19 cellular contexts compared by ENCODE assay signal in the genomic region with DNA sequence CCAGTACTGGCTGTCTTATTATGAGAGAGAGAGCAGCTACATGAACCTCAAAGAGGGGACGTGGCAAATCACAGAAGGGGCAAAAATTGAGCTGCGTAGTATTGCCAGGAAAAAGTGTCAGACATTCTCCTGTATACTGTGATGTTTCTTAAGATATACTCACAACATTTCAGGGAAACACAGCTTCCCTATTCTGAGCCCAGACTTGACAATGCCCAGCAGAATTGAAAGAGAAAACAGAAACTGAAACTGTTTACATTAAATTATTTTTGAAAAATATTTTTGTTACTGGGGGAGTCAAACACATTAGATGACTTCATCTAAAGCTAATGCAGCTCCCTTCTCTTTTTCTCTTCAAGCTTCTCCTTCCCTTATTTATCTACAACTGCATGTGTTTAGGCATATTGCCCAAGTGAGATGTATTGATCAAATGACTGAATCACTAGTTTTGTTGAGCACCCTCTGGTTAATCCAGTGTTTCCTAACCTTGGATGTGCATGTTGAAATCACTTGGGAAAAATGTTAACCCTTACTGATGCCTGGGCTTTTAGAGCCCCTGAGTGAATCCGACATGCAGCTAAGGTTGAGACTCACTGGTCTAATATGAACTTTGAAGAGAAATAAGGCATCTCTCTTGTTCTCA. TPM values are rescaled to one million over a fixed set of nuclear protein-coding genes. Genes with fewer than 3 reads are reported as not detected.
DNase-seq lines count a peak whose midpoint lies in the region; ATAC-seq and TF ChIP-seq lines count a peak whose summit lies in the region.
"Had no signal": no experiment of that assay in that cellular context is flagged by ENCODE, and none has a peak within 500 bp of the region (broad histone marks: within the 10 kb centered on the region; RNA-seq: fewer than 3 reads in every experiment).

No MANE protein-coding gene starts in this region.

- TF ChIP-seq CTCF in fibroblast of villous mesenchyme (IDR thresholded peaks at IDR 0.05; ENCODE audit: insufficient read depth, low read depth, low read length) (no peak), brain microvascular endothelial cell (IDR thresholded peaks at IDR 0.05; ENCODE audit: low read depth, low read length, missing control alignments) (no peak)

- in situ Hi-C loops in brain microvascular endothelial cell (cut with HindIII; ENCODE audit: low pct_ligation_motif_present, low sequenced_read_pairs): no loop called here

- no peak overlapping the region for H3K27ac Mint-ChIP-seq in naive thymus-derived CD4-positive, alpha-beta T cell
- H3K27ac Mint-ChIP-seq: CD14-positive monocyte, HFFc6 had no signal

- no peaks in the 10 kb centered on the region for H3K9me3 ChIP-seq in naive thymus-derived CD4-positive, alpha-beta T cell (ENCODE audit: control insufficient read depth in 2 of 3, low read length in 3 of 3)
- H3K9me3 ChIP-seq: neutrophil, SJCRH30, stomach had no signal

- H3K36me3 ChIP-seq in brain microvascular endothelial cell (replicated peaks): no peaks in the 10 kb centered on the region
- H3K36me3 ChIP-seq in naive thymus-derived CD4-positive, alpha-beta T cell (ENCODE audit: control insufficient read depth in 2 of 3, insufficient read depth in 3 of 3, low read length in 3 of 3): no peaks in the 10 kb centered on the region
- H3K36me3 ChIP-seq: neutrophil, SJCRH30, stomach had no signal

- POLR2A ChIA-PET in naive thymus-derived CD4-positive, alpha-beta T cell (lab: Charles Lee): no interaction called here

- DNase-seq in fibroblast of villous mesenchyme (ENCODE audit: low read depth) (peak; percentile 3), NCI-H1105 treated with DMSO at 0.1 percent for 48 hours (lab: John Stamatoyannopoulos, UW) (no peak), brain microvascular endothelial cell (no peak), LoVo (ENCODE audit: low spot score) (no peak)
- no peak for DNase-seq in naive thymus-derived CD4-positive, alpha-beta T cell
- DNase-seq: activated CD4-positive, alpha-beta T cell treated with anti-CD3 and anti-CD28 coated beads for 48 hours; activated naive CD4-positive, alpha-beta T cell; foreskin melanocyte; HFFc6; KG1; left cardiac atrium; NCI-H446 treated with DMSO at 0.1 percent for 48 hours; SJCRH30; stomach had no signal

- no peak overlapping the region for H3K4me3 Mint-ChIP-seq in naive thymus-derived CD4-positive, alpha-beta T cell
- H3K4me3 Mint-ChIP-seq: CD14-positive monocyte, HFFc6 had no signal

- H3K4me1 Mint-ChIP-seq in naive thymus-derived CD4-positive, alpha-beta T cell: peaks cover 0 to 3% (median 0%) of the 10 kb centered on the region in 7 donors
- H3K4me1 Mint-ChIP-seq: CD14-positive monocyte had no signal

- H3K27ac ChIP-seq in brain microvascular endothelial cell: no peak overlapping the region
- no peak overlapping the region for H3K27ac ChIP-seq in naive thymus-derived CD4-positive, alpha-beta T cell (ENCODE audit: low read depth, low read length)
- H3K27ac ChIP-seq: neutrophil, SJCRH30, stomach had no signal

- CTCF ChIA-PET in naive thymus-derived CD4-positive, alpha-beta T cell (lab: Charles Lee): no interaction called here

- no peaks in the 10 kb centered on the region for H3K27me3 ChIP-seq in brain microvascular endothelial cell (replicated peaks)
- no peaks in the 10 kb centered on the region for H3K27me3 ChIP-seq in naive thymus-derived CD4-positive, alpha-beta T cell (ENCODE audit: control insufficient read depth in 2 of 2, insufficient read depth in 2 of 2, low read length in 2 of 2)
- H3K27me3 ChIP-seq: neutrophil, SJCRH30, stomach had no signal

- H3K4me3 ChIP-seq in fibroblast of villous mesenchyme (ENCODE audit: low read depth, low read length): no peak overlapping the region
- no peak overlapping the region for H3K4me3 ChIP-seq in brain microvascular endothelial cell (ENCODE audit: low read depth, low read length)
- H3K4me3 ChIP-seq in naive thymus-derived CD4-positive, alpha-beta T cell (ENCODE audit: low read length): no peak overlapping the region
- H3K4me3 ChIP-seq: SJCRH30, stomach had no signal

- H3K4me1 ChIP-seq in naive thymus-derived CD4-positive, alpha-beta T cell (ENCODE audit: control insufficient read depth in 2 of 2, insufficient read depth in 2 of 2, low read length in 2 of 2): no peaks in the 10 kb centered on the region
- H3K4me1 ChIP-seq: SJCRH30 had no signal

- peaks cover 0 to 6% (median 0%) of the 10 kb centered on the region in 11 donors for H3K9me3 Mint-ChIP-seq in naive thymus-derived CD4-positive, alpha-beta T cell

- no peaks in the 10 kb centered on the region for H3K36me3 Mint-ChIP-seq in naive thymus-derived CD4-positive, alpha-beta T cell
- H3K36me3 Mint-ChIP-seq: CD14-positive monocyte had no signal

- intact Hi-C loops in naive thymus-derived CD4-positive, alpha-beta T cell (cut with micrococcal nuclease): no loop called here

- H3K27me3 Mint-ChIP-seq in naive thymus-derived CD4-positive, alpha-beta T cell: peaks cover 0 to 6% (median 0%) of the 10 kb centered on the region in 5 donors

- ATAC-seq in GM18861 (IDR thresholded peaks at IDR 0.05; ENCODE audit: unreplicated experiment) (peak; percentile 62), GM21515 (IDR thresholded peaks at IDR 0.05; ENCODE audit: unreplicated experiment) (peak; percentile 82), HG03175 (IDR thresholded peaks at IDR 0.05; ENCODE audit: unreplicated experiment) (peak; percentile 71)
- no peak for ATAC-seq in naive thymus-derived CD4-positive, alpha-beta T cell
- ATAC-seq: left cardiac atrium had no signal

RNA-seq across cellular contexts. Expression of a gene that starts 39.5 kb away (rescaled TPM):
- 1.6 TPM in 1 of 2 replicates, not detected in the other for total RNA-seq in fibroblast of villous mesenchyme
- total RNA-seq in naive thymus-derived CD4-positive, alpha-beta T cell: not detected
- not detected for polyA plus RNA-seq in naive thymus-derived CD4-positive, alpha-beta T cell
- total RNA-seq: HFFc6, SJCRH30 had no signal
- polyA plus RNA-seq: CD14-positive monocyte had no signal
